ENCODE assay signal across 1 cellular context in the genomic region with DNA sequence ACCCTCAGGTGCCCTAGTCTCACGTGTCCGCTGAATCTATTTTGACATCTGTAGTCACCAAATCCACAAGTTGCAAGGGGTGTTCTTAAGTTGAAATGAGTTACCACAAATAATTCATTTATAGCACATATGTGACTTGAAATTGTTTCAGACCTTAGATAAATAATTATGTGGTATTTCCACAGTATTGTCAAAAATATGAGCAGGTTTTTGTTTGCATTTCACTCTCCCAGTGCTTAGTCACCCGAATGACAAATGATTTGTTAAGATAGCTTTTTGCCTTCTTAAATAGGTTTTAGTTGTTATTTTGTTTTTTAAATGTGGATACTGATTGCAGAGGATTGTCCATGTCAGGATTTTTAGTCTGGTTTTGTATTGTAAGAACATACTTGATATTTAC.
TF ChIP-seq lines count a peak whose summit lies in the region.

No MANE protein-coding gene starts in this region.

TF ChIP-seq in GM12878, 131 proteins besides CTCF, POLR2A, EP300 and RAD21:
- TF ChIP-seq KDM1A (IDR thresholded peaks at IDR 0.05; ENCODE audit: borderline replicate concordance) (no peak), RAD51 (IDR thresholded peaks at IDR 0.05) (no peak), EGR1 (IDR thresholded peaks at IDR 0.05; ENCODE audit: borderline replicate concordance in 1 of 2, low read depth in 2 of 2, low read length in 2 of 2) (no peak), MYC (IDR thresholded peaks at IDR 0.05; ENCODE audit: insufficient read depth, insufficient read length, insufficient replicate concordance, low read length, severe bottlenecking) (no peak), RUNX3 (IDR thresholded peaks at IDR 0.05; ENCODE audit: low read length) (no peak), IRF4 (IDR thresholded peaks at IDR 0.05; ENCODE audit: low read depth, low read length) (no peak), IKZF2 (IDR thresholded peaks at IDR 0.05) (no peak), SRF (IDR thresholded peaks at IDR 0.05; ENCODE audit: low read depth in 2 of 2, low read length in 2 of 2) (no peak), PAX8 (IDR thresholded peaks at IDR 0.05) (no peak), MXI1 (IDR thresholded peaks at IDR 0.05; ENCODE audit: low read depth, low read length) (no peak), MEF2B (IDR thresholded peaks at IDR 0.05; ENCODE audit: partially characterized antibody, poor library complexity, severe bottlenecking) (no peak)
- TF ChIP-seq, protein P1, sequence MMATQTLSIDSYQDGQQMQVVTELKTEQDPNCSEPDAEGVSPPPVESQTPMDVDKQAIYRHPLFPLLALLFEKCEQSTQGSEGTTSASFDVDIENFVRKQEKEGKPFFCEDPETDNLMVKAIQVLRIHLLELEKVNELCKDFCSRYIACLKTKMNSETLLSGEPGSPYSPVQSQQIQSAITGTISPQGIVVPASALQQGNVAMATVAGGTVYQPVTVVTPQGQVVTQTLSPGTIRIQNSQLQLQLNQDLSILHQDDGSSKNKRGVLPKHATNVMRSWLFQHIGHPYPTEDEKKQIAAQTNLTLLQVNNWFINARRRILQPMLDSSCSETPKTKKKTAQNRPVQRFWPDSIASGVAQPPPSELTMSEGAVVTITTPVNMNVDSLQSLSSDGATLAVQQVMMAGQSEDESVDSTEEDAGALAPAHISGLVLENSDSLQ (IDR thresholded peaks at IDR 0.05) = no peak
- TF ChIP-seq, protein P2, sequence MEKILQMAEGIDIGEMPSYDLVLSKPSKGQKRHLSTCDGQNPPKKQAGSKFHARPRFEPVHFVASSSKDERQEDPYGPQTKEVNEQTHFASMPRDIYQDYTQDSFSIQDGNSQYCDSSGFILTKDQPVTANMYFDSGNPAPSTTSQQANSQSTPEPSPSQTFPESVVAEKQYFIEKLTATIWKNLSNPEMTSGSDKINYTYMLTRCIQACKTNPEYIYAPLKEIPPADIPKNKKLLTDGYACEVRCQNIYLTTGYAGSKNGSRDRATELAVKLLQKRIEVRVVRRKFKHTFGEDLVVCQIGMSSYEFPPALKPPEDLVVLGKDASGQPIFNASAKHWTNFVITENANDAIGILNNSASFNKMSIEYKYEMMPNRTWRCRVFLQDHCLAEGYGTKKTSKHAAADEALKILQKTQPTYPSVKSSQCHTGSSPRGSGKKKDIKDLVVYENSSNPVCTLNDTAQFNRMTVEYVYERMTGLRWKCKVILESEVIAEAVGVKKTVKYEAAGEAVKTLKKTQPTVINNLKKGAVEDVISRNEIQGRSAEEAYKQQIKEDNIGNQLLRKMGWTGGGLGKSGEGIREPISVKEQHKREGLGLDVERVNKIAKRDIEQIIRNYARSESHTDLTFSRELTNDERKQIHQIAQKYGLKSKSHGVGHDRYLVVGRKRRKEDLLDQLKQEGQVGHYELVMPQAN (conservative IDR thresholded peaks at IDR 0.05) = no peak
- TF ChIP-seq, protein P3, sequence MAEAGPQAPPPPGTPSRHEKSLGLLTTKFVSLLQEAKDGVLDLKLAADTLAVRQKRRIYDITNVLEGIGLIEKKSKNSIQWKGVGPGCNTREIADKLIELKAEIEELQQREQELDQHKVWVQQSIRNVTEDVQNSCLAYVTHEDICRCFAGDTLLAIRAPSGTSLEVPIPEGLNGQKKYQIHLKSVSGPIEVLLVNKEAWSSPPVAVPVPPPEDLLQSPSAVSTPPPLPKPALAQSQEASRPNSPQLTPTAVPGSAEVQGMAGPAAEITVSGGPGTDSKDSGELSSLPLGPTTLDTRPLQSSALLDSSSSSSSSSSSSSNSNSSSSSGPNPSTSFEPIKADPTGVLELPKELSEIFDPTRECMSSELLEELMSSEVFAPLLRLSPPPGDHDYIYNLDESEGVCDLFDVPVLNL (IDR thresholded peaks at IDR 0.05; ENCODE audit: low read depth, low read length) = no peak
- TF ChIP-seq, protein P4, sequence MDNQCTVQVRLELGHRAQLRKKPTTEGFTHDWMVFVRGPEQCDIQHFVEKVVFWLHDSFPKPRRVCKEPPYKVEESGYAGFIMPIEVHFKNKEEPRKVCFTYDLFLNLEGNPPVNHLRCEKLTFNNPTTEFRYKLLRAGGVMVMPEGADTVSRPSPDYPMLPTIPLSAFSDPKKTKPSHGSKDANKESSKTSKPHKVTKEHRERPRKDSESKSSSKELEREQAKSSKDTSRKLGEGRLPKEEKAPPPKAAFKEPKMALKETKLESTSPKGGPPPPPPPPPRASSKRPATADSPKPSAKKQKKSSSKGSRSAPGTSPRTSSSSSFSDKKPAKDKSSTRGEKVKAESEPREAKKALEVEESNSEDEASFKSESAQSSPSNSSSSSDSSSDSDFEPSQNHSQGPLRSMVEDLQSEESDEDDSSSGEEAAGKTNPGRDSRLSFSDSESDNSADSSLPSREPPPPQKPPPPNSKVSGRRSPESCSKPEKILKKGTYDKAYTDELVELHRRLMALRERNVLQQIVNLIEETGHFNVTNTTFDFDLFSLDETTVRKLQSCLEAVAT (IDR thresholded peaks at IDR 0.05) = no peak
- TF ChIP-seq, protein P5, sequence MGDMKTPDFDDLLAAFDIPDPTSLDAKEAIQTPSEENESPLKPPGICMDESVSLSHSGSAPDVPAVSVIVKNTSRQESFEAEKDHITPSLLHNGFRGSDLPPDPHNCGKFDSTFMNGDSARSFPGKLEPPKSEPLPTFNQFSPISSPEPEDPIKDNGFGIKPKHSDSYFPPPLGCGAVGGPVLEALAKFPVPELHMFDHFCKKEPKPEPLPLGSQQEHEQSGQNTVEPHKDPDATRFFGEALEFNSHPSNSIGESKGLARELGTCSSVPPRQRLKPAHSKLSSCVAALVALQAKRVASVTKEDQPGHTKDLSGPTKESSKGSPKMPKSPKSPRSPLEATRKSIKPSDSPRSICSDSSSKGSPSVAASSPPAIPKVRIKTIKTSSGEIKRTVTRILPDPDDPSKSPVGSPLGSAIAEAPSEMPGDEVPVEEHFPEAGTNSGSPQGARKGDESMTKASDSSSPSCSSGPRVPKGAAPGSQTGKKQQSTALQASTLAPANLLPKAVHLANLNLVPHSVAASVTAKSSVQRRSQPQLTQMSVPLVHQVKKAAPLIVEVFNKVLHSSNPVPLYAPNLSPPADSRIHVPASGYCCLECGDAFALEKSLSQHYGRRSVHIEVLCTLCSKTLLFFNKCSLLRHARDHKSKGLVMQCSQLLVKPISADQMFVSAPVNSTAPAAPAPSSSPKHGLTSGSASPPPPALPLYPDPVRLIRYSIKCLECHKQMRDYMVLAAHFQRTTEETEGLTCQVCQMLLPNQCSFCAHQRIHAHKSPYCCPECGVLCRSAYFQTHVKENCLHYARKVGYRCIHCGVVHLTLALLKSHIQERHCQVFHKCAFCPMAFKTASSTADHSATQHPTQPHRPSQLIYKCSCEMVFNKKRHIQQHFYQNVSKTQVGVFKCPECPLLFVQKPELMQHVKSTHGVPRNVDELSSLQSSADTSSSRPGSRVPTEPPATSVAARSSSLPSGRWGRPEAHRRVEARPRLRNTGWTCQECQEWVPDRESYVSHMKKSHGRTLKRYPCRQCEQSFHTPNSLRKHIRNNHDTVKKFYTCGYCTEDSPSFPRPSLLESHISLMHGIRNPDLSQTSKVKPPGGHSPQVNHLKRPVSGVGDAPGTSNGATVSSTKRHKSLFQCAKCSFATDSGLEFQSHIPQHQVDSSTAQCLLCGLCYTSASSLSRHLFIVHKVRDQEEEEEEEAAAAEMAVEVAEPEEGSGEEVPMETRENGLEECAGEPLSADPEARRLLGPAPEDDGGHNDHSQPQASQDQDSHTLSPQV (IDR thresholded peaks at IDR 0.05) = no peak
- TF ChIP-seq, protein P6, sequence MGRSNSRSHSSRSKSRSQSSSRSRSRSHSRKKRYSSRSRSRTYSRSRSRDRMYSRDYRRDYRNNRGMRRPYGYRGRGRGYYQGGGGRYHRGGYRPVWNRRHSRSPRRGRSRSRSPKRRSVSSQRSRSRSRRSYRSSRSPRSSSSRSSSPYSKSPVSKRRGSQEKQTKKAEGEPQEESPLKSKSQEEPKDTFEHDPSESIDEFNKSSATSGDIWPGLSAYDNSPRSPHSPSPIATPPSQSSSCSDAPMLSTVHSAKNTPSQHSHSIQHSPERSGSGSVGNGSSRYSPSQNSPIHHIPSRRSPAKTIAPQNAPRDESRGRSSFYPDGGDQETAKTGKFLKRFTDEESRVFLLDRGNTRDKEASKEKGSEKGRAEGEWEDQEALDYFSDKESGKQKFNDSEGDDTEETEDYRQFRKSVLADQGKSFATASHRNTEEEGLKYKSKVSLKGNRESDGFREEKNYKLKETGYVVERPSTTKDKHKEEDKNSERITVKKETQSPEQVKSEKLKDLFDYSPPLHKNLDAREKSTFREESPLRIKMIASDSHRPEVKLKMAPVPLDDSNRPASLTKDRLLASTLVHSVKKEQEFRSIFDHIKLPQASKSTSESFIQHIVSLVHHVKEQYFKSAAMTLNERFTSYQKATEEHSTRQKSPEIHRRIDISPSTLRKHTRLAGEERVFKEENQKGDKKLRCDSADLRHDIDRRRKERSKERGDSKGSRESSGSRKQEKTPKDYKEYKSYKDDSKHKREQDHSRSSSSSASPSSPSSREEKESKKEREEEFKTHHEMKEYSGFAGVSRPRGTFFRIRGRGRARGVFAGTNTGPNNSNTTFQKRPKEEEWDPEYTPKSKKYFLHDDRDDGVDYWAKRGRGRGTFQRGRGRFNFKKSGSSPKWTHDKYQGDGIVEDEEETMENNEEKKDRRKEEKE (IDR thresholded peaks at IDR 0.05) = no peak
